ENCODE assay signal across 9 cellular contexts in the genomic region with DNA sequence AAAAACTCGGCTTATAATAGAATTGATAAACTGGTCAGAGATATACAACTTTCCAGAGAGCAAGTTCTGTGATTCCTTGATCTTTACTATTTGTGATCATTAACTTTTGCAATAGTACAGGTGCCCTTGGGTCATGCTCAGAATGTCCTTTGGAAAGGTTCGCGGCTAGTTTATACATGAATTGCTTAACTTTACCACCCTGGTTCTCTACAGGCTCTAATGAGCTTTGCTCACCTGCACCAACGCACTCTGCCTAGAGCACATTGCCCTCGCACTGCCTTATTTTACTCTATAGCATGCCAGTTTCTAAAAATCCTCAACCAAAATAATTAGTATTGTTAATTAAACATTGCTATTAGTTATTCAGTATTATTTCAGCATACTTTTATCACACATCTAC.
"Had no signal": no experiment of that assay in that cellular context is flagged by ENCODE, and none has a peak within 500 bp of the region (broad histone marks: within the 10 kb centered on the region; RNA-seq: fewer than 3 reads in every experiment).

No MANE protein-coding gene starts in this region.

- H3K9ac ChIP-seq: GM23248 had no signal

- DNase-seq: GM23248, GOT3, H7, HFFc6, IMR-90 had no signal

- H3K27ac Mint-ChIP-seq: HFFc6 had no signal

- H3K4me1 ChIP-seq: HAP-1 had no signal

- ATAC-seq: HCT116, K562 had no signal

- H3K36me3 ChIP-seq: HAP-1 had no signal

- H3K4me3 Mint-ChIP-seq: HFFc6 had no signal

- H2AFZ ChIP-seq: GM23248 had no signal

- FAIRE-seq: HTR-8/SVneo, K562 had no signal

- H3K4me3 ChIP-seq: GM23248, HAP-1, K562 had no signal

- H3K9me3 ChIP-seq: HAP-1 had no signal

- H3K27ac ChIP-seq: GM23248 had no signal
